In the genomic region with DNA sequence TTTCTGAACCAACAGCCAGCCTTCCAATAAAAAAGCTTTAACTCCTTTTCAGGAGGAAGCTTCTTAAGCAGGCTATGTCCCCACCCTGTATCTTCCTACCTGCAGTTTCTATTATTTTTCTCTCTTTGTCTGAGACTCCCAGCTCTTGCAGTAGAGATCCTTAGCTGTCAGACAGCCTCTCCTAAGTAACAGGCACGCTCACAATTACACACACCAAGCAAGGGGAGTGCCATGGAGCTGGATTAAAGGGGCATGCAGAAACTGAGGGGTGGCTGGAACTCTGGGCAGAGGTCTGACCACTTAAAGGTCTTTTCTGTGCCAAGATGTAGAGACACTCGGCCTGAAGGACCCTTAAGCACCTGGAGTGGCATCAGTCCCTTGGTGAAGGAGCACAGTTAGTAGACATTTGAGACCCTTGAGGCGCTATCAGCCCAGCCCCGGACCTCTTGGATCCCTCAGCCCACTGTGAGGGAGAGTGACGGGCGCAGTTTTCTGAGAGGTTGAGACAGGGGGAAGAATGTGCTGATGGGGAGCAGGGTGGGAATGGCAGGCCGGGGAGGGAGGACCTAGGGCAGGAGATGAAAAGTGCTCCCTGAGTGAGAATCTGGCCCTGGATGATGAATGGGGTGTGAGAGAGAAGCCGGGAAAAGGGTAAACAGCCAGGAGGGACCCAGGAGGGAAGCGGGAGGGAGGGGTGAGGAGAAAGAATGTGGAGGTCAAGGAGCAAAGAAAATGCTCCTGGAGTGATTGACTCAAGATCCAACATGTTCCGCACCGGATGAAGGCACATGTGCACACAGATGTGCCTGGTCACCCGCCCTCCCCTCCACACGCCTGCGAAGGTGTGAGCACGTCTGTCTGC, we compare ENCODE assay signal across 18 cellular contexts. TPM values are rescaled to one million over a fixed set of nuclear protein-coding genes. Genes with fewer than 3 reads are reported as not detected.
A peak's percentile ranks its signal among the peaks of the same experiment; 100 is the strongest.
DNase-seq lines count a peak whose midpoint lies in the region; ATAC-seq, FAIRE-seq and TF ChIP-seq lines count a peak whose summit lies in the region.
"Had no signal": no experiment of that assay in that cellular context is flagged by ENCODE, and none has a peak within 500 bp of the region (broad histone marks: within the 10 kb centered on the region; RNA-seq: fewer than 3 reads in every experiment).

No MANE protein-coding gene starts in this region.

- H3K4me3 ChIP-seq in PC-9 (no peak overlapping the region), keratinocyte (ENCODE audit: control insufficient read depth in 2 of 3, extremely low read depth in 1 of 3, insufficient read depth in 2 of 3, low read depth in 1 of 3, low read length in 3 of 3) (peak overlapping the region in 1 of 3 experiments; percentile 6), trophoblast cell (ENCODE audit: low read depth, low read length) (no peak overlapping the region)
- H3K4me3 ChIP-seq: adrenal gland, prostate gland had no signal

- CTCF ChIA-PET in PC-9 (lab: Charles Lee) = interaction anchor here (0.6 kb wide), 2 partner anchors 209 kb away, joined by 4 to 5 read pairs; no protein-coding TSS in a partner anchor
- CTCF ChIA-PET in activated CD4-positive, alpha-beta T cell treated with anti-CD3 and anti-CD28 coated beads, Interleukin-2, amount 10 ng/mL, durations not matched to agents 7 days and 5 days (lab: Charles Lee) = no interaction called here

- H2AK5ac ChIP-seq in trophoblast cell (ENCODE audit: low read length) = peak overlapping the region; percentile 69

- no peak for ATAC-seq in activated naive CD4-positive, alpha-beta T cell treated with anti-CD3 and anti-CD28 coated beads, Interleukin-2, amount 50 U/mL, for 72 hours
- ATAC-seq in activated CD4-positive, CD25-positive, alpha-beta regulatory T cell treated with anti-CD3 and anti-CD28 coated beads, Interleukin-2, amount 50 U/mL, for 24 hours = no peak
- ATAC-seq: activated CD8-positive, alpha-beta memory T cell treated with anti-CD3 and anti-CD28 coated beads, Interleukin-2, amount 10 ng/mL, durations not matched to agents 7 days and 5 days; effector memory CD8-positive, alpha-beta T cell; stimulated activated memory B cell treated with anti-CD40 and anti-IgM and Interleukin-4, amounts not matched to agents 10 μg/mL and 1 μg/mL and 100 μg/mL, for 72 hours had no signal

- TF ChIP-seq CTCF in PC-9 (conservative IDR thresholded peaks at IDR 0.05) (no peak), keratinocyte (optimal IDR thresholded peaks at IDR 0.05 in 1 of 3, IDR thresholded peaks at IDR 0.05 in 1 of 3, conservative IDR thresholded peaks at IDR 0.05 in 1 of 3; ENCODE audit: extremely low read depth in 1 of 3, insufficient read depth in 2 of 3, low read length in 3 of 3) (no peak)

- H3K36me3 ChIP-seq in PC-9 (ENCODE audit: low read depth) = no peaks in the 10 kb centered on the region
- H3K36me3 ChIP-seq in keratinocyte (ENCODE audit: control insufficient read depth in 2 of 2, extremely low read depth in 1 of 2, insufficient read depth in 2 of 2, low read length in 2 of 2) = peaks cover 0 to 5% of the 10 kb centered on the region in 2 experiments
- peaks cover 12 to 16% of the 10 kb centered on the region in 2 experiments for H3K36me3 ChIP-seq in trophoblast cell (ENCODE audit: control insufficient read depth in 1 of 2, insufficient read depth in 2 of 2, low read length in 2 of 2)
- H3K36me3 ChIP-seq: adrenal gland, prostate gland had no signal

- peaks cover 50% of the 10 kb centered on the region for H3K27me3 Mint-ChIP-seq in activated CD4-positive, alpha-beta T cell treated with anti-CD3 and anti-CD28 coated beads, Interleukin-2, amount 10 ng/mL, durations not matched to agents 7 days and 5 days

- no CpG with 5 or more reads among the region's 15 CpGs for WGBS in trophoblast cell (ENCODE audit: extremely low coverage, insufficient coverage, insufficient read length)

- H3K23ac ChIP-seq in trophoblast cell (ENCODE audit: low read length) = no peak overlapping the region

- no peak overlapping the region for H3K9ac ChIP-seq in keratinocyte (ENCODE audit: control insufficient read depth, extremely low read depth, insufficient read depth, low read length)
- no peak overlapping the region for H3K9ac ChIP-seq in trophoblast cell (ENCODE audit: low read length)

- peak overlapping the region; percentile 75 for H3K14ac ChIP-seq in trophoblast cell (ENCODE audit: low read length)

- DNase-seq in DMS79 (lab: John Stamatoyannopoulos, UW) (peak; percentile 97), PC-9 (no peak), keratinocyte (ENCODE audit: low read depth, low spot score) (no peak), trophoblast cell (no peak)
- DNase-seq in activated effector memory CD4-positive, alpha-beta T cell treated with Interleukin-2 at 50 U/mL for 16 hours = no peak
- no peak for DNase-seq in activated CD4-positive, alpha-beta T cell treated with anti-CD3 and anti-CD28 coated beads, Interleukin-2, amount 10 ng/mL, durations not matched to agents 7 days and 5 days
- no peak for DNase-seq in activated naive CD4-positive, alpha-beta T cell treated with anti-CD3 and anti-CD28 coated beads, Interleukin-2, amount 50 U/mL, for 72 hours (ENCODE audit: low spot score in 2 of 2)
- DNase-seq: activated CD4-positive, CD25-positive, alpha-beta regulatory T cell; activated CD8-positive, alpha-beta memory T cell treated with anti-CD3 and anti-CD28 coated beads, Interleukin-2, amount 10 ng/mL, durations not matched to agents 7 days and 5 days; adrenal gland; cerebellar nuclear complex; effector memory CD8-positive, alpha-beta T cell; NCI-H1930; NCI-H510A; SHP77 treated with DMSO at 0.1 percent for 48 hours had no signal

- peak overlapping the region; percentile 83 for H3K18ac ChIP-seq in trophoblast cell (ENCODE audit: low read length)

- peak; percentile 88 for FAIRE-seq in keratinocyte (lab: Jason Lieb, UNC)

- intact Hi-C loops in PC-9 (cut with micrococcal nuclease; ENCODE audit: unreplicated experiment) = loop anchor here (1.0 kb wide), 2 partner anchors 10 to 28 kb away; no protein-coding TSS in a partner anchor

- no peak overlapping the region for H3K27ac Mint-ChIP-seq in activated CD4-positive, alpha-beta T cell treated with anti-CD3 and anti-CD28 coated beads, Interleukin-2, amount 10 ng/mL, durations not matched to agents 7 days and 5 days
- no peak overlapping the region for H3K27ac Mint-ChIP-seq in activated naive CD4-positive, alpha-beta T cell treated with anti-CD3 and anti-CD28 coated beads, Interleukin-2, amount 50 U/mL, for 72 hours
- H3K27ac Mint-ChIP-seq: activated CD8-positive, alpha-beta memory T cell treated with anti-CD3 and anti-CD28 coated beads, Interleukin-2, amount 10 ng/mL, durations not matched to agents 7 days and 5 days; effector memory CD8-positive, alpha-beta T cell; stimulated activated memory B cell treated with anti-CD40 and anti-IgM and Interleukin-4, amounts not matched to agents 10 μg/mL and 1 μg/mL and 100 μg/mL, for 72 hours had no signal

- H3K9me3 ChIP-seq in PC-9 (ENCODE audit: insufficient read depth, low read depth) = no peaks in the 10 kb centered on the region
- H3K9me3 ChIP-seq in keratinocyte (ENCODE audit: control insufficient read depth, low read depth, low read length) = no peaks in the 10 kb centered on the region
- H3K9me3 ChIP-seq in trophoblast cell (ENCODE audit: insufficient read depth, low read depth, low read length) = no peaks in the 10 kb centered on the region
- H3K9me3 ChIP-seq: adrenal gland, prostate gland had no signal

- peak overlapping the region; percentile 27; the same call in 1 of the 2 replicates for H3K27ac ChIP-seq in PC-9
- peak overlapping the region; percentile 38 for H3K27ac ChIP-seq in keratinocyte (ENCODE audit: control insufficient read depth, insufficient read depth, low read length)
- H3K27ac ChIP-seq in trophoblast cell (ENCODE audit: low read depth, low read length) = peak overlapping the region; percentile 58
- H3K27ac ChIP-seq: adrenal gland had no signal

- H3K4me1 Mint-ChIP-seq in activated CD4-positive, alpha-beta T cell treated with anti-CD3 and anti-CD28 coated beads, Interleukin-2, amount 10 ng/mL, durations not matched to agents 7 days and 5 days = peaks cover 4% of the 10 kb centered on the region
- H3K4me1 Mint-ChIP-seq: stimulated activated memory B cell treated with anti-CD40 and anti-IgM and Interleukin-4, amounts not matched to agents 10 μg/mL and 1 μg/mL and 100 μg/mL, for 72 hours had no signal

- BruUV-seq in PC-9 (replicated peaks; lab: Mats Ljungman, UMichigan) = no TSS peak

- dilution Hi-C loops in keratinocyte (cut with MboI; ENCODE audit: extremely low pct_ligation_motif_present, low sequenced_read_pairs) = no loop called here

- H3K79me2 ChIP-seq in PC-9 (ENCODE audit: low read depth) (peaks cover 71% of the 10 kb centered on the region), keratinocyte (ENCODE audit: control insufficient read depth, insufficient read depth, low read length) (peaks cover 69% of the 10 kb centered on the region), trophoblast cell (ENCODE audit: control insufficient read depth, insufficient read depth, low read length, poor library complexity) (peaks cover 28% of the 10 kb centered on the region)

- H3K9me2 ChIP-seq in PC-9 (ENCODE audit: insufficient read depth) = no peaks in the 10 kb centered on the region

- H3K79me1 ChIP-seq in trophoblast cell (ENCODE audit: low read length) = peaks cover 12% of the 10 kb centered on the region

- peak overlapping the region; percentile 60 for H4K91ac ChIP-seq in trophoblast cell (ENCODE audit: low read depth, low read length)

- H2BK120ac ChIP-seq in trophoblast cell (ENCODE audit: insufficient read depth, low read length, poor library complexity) = peak overlapping the region; percentile 82

- POLR2A ChIA-PET in PC-9 (lab: Charles Lee; ENCODE audit: unreplicated experiment) = no interaction called here
- POLR2A ChIA-PET in activated CD4-positive, alpha-beta T cell treated with anti-CD3 and anti-CD28 coated beads, Interleukin-2, amount 10 ng/mL, durations not matched to agents 7 days and 5 days (lab: Charles Lee) = no interaction called here

- H2AFZ ChIP-seq in PC-9 (no peak overlapping the region), keratinocyte (ENCODE audit: control insufficient read depth, low read length) (peak overlapping the region; percentile 11), trophoblast cell (ENCODE audit: insufficient read depth, low read length, poor library complexity) (no peak overlapping the region)

- H3F3A ChIP-seq in PC-9 (ENCODE audit: insufficient read depth, low read depth) = peaks cover 27% of the 10 kb centered on the region; the same call in 1 of the 2 replicates

- H3K4me1 ChIP-seq in PC-9 (replicated peaks; ENCODE audit: insufficient read depth) (peaks cover 52% of the 10 kb centered on the region), keratinocyte (ENCODE audit: control insufficient read depth, extremely low read depth, insufficient read depth, low read length) (peaks cover 43% of the 10 kb centered on the region), trophoblast cell (ENCODE audit: control insufficient read depth in 1 of 2, insufficient read depth in 2 of 2, low read length in 2 of 2) (peaks cover 58 to 64% of the 10 kb centered on the region in 2 experiments)
- H3K4me1 ChIP-seq: prostate gland had no signal

- H2BK12ac ChIP-seq in trophoblast cell (ENCODE audit: low read length) = peak overlapping the region; percentile 79

- H3K27me3 ChIP-seq in PC-9 (ENCODE audit: insufficient read depth, low read depth) = no peaks in the 10 kb centered on the region
- H3K27me3 ChIP-seq in keratinocyte (ENCODE audit: control insufficient read depth, extremely low read depth, insufficient read depth, low read length) = no peaks in the 10 kb centered on the region
- H3K27me3 ChIP-seq in trophoblast cell (ENCODE audit: insufficient read depth, low read length) = no peaks in the 10 kb centered on the region
- H3K27me3 ChIP-seq: adrenal gland had no signal

- H3K9me1 ChIP-seq in keratinocyte (ENCODE audit: control insufficient read depth, extremely low read depth, insufficient read depth, low read length) = no peaks in the 10 kb centered on the region

- H4K12ac ChIP-seq in trophoblast cell (ENCODE audit: low read depth, low read length) = no peak overlapping the region

- peak overlapping the region; percentile 35 for H2BK5ac ChIP-seq in trophoblast cell (ENCODE audit: low read depth, low read length, poor library complexity)

- H3K4me2 ChIP-seq in PC-9 (peak overlapping the region; percentile 47), keratinocyte (ENCODE audit: control insufficient read depth, extremely low read depth, insufficient read depth, low read depth, low read length) (peak overlapping the region; percentile 37), trophoblast cell (ENCODE audit: low read length) (peak overlapping the region; percentile 38)

- no peaks in the 10 kb centered on the region for H3K36me3 Mint-ChIP-seq in activated CD4-positive, alpha-beta T cell treated with anti-CD3 and anti-CD28 coated beads, Interleukin-2, amount 10 ng/mL, durations not matched to agents 7 days and 5 days (ENCODE audit: low read depth)
- H3K36me3 Mint-ChIP-seq in activated naive CD4-positive, alpha-beta T cell treated with anti-CD3 and anti-CD28 coated beads, Interleukin-2, amount 50 U/mL, for 72 hours = no peaks in the 10 kb centered on the region
- H3K36me3 Mint-ChIP-seq: activated CD8-positive, alpha-beta memory T cell treated with anti-CD3 and anti-CD28 coated beads, Interleukin-2, amount 10 ng/mL, durations not matched to agents 7 days and 5 days; stimulated activated memory B cell treated with anti-CD40 and anti-IgM and Interleukin-4, amounts not matched to agents 10 μg/mL and 1 μg/mL and 100 μg/mL, for 72 hours had no signal

- H4K8ac ChIP-seq in trophoblast cell (ENCODE audit: low read depth, low read length) = peak overlapping the region; percentile 72

- H3K4me3 Mint-ChIP-seq in activated CD4-positive, alpha-beta T cell treated with anti-CD3 and anti-CD28 coated beads, Interleukin-2, amount 10 ng/mL, durations not matched to agents 7 days and 5 days = no peak overlapping the region
- H3K4me3 Mint-ChIP-seq: activated CD8-positive, alpha-beta memory T cell treated with anti-CD3 and anti-CD28 coated beads, Interleukin-2, amount 10 ng/mL, durations not matched to agents 7 days and 5 days; effector memory CD8-positive, alpha-beta T cell; stimulated activated memory B cell treated with anti-CD40 and anti-IgM and Interleukin-4, amounts not matched to agents 10 μg/mL and 1 μg/mL and 100 μg/mL, for 72 hours had no signal

- no peaks in the 10 kb centered on the region for H3K9me3 Mint-ChIP-seq in activated CD4-positive, alpha-beta T cell treated with anti-CD3 and anti-CD28 coated beads, Interleukin-2, amount 10 ng/mL, durations not matched to agents 7 days and 5 days
- no peaks in the 10 kb centered on the region for H3K9me3 Mint-ChIP-seq in activated naive CD4-positive, alpha-beta T cell treated with anti-CD3 and anti-CD28 coated beads, Interleukin-2, amount 50 U/mL, for 72 hours
- H3K9me3 Mint-ChIP-seq: effector memory CD8-positive, alpha-beta T cell; stimulated activated memory B cell treated with anti-CD40 and anti-IgM and Interleukin-4, amounts not matched to agents 10 μg/mL and 1 μg/mL and 100 μg/mL, for 72 hours had no signal

- H4K20me1 ChIP-seq in PC-9 (ENCODE audit: insufficient read depth) (no peaks in the 10 kb centered on the region), keratinocyte (ENCODE audit: control insufficient read depth, extremely low read depth, insufficient read depth, low read length) (no peaks in the 10 kb centered on the region)

- peak overlapping the region; percentile 80 for H3K4ac ChIP-seq in trophoblast cell (ENCODE audit: low read depth, low read length)

RNA-seq across cellular contexts. Expression of a gene that starts 13.3 kb away (rescaled TPM):
- total RNA-seq in PC-9 (2021) = 10.2 and 15.6 TPM in 2 replicates
- 4.6 to 10.4 TPM (median 6.7 TPM) in 3 replicates for polyA plus RNA-seq in keratinocyte
- polyA plus RNA-seq in keratinocyte (2011; ENCODE audit: low read depth) = 12.3 TPM
- 2.3 and 2.4 TPM in 2 replicates for polyA plus RNA-seq in keratinocyte (2011; cell fraction: cytosol; rRNA removed)
- 26.3 and 30.3 TPM in 2 replicates for polyA plus RNA-seq in keratinocyte (2011; cell fraction: nucleus; rRNA removed)
- polyA plus RNA-seq in keratinocyte (2012; ENCODE audit: low replicate concordance) = 10.5 and 12.6 TPM in 2 replicates
- 23.0 to 62.6 TPM (median 25.4 TPM) in 3 replicates for polyA minus RNA-seq in keratinocyte
- 5.6 TPM for polyA minus RNA-seq in keratinocyte (2011; cell fraction: cytosol; rRNA and poly(A)+ RNA removed)
- polyA minus RNA-seq in keratinocyte (2011; cell fraction: nucleus; rRNA and poly(A)+ RNA removed) = 34.4 and 46.8 TPM in 2 replicates
- polyA plus RNA-seq in trophoblast cell (2013) = 35.3 and 35.7 TPM in 2 replicates
- total RNA-seq in activated CD4-positive, alpha-beta T cell treated with anti-CD3 and anti-CD28 coated beads, Interleukin-2, amount 10 ng/mL, durations not matched to agents 7 days and 5 days = 1 to 10 TPM; 1.1 to 1.2 TPM
- under 1 TPM; 0.04 to 0.39 TPM for total RNA-seq in activated naive CD4-positive, alpha-beta T cell treated with anti-CD3 and anti-CD28 coated beads, Interleukin-2, amount 50 U/mL, for 72 hours
